2 cellular contexts compared by ENCODE assay signal in genomic region chr15:52794665-52795463, GRCh38.
TF ChIP-seq lines count a peak whose summit lies in the region.

No MANE protein-coding gene starts in this region.

TF ChIP-seq in GM23338, 12 proteins besides CTCF, POLR2A, EP300 and RAD21:
- TF ChIP-seq CREB1 (CRISPR knock-in tag; IDR thresholded peaks at IDR 0.05; ENCODE audit: low read depth) (no peak), EZH2phosphoT487 (IDR thresholded peaks at IDR 0.05; ENCODE audit: unreplicated experiment) (peak; percentile 31), JUNB (IDR thresholded peaks at IDR 0.05; ENCODE audit: unreplicated experiment) (no peak), ZNF331 (CRISPR knock-in tag; IDR thresholded peaks at IDR 0.05; ENCODE audit: low read depth) (no peak), POLR2AphosphoS5 (IDR thresholded peaks at IDR 0.05; ENCODE audit: low read depth) (no peak), STAT1 (IDR thresholded peaks at IDR 0.05; ENCODE audit: unreplicated experiment) (no peak), EZH2 (IDR thresholded peaks at IDR 0.05; ENCODE audit: low read depth, unreplicated experiment) (peak; percentile 97), ZNF114 (CRISPR knock-in tag; IDR thresholded peaks at IDR 0.05) (no peak), NANOG (IDR thresholded peaks at IDR 0.05; ENCODE audit: borderline replicate concordance) (no peak), ZNF462 (CRISPR knock-in tag; IDR thresholded peaks at IDR 0.05) (no peak)
- TF ChIP-seq, protein P1, sequence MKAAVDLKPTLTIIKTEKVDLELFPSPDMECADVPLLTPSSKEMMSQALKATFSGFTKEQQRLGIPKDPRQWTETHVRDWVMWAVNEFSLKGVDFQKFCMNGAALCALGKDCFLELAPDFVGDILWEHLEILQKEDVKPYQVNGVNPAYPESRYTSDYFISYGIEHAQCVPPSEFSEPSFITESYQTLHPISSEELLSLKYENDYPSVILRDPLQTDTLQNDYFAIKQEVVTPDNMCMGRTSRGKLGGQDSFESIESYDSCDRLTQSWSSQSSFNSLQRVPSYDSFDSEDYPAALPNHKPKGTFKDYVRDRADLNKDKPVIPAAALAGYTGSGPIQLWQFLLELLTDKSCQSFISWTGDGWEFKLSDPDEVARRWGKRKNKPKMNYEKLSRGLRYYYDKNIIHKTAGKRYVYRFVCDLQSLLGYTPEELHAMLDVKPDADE (IDR thresholded peaks at IDR 0.05), result 0 out of 2 replicates have a peak, but pooled peaks have one; percentile 22
- TF ChIP-seq, protein P2, sequence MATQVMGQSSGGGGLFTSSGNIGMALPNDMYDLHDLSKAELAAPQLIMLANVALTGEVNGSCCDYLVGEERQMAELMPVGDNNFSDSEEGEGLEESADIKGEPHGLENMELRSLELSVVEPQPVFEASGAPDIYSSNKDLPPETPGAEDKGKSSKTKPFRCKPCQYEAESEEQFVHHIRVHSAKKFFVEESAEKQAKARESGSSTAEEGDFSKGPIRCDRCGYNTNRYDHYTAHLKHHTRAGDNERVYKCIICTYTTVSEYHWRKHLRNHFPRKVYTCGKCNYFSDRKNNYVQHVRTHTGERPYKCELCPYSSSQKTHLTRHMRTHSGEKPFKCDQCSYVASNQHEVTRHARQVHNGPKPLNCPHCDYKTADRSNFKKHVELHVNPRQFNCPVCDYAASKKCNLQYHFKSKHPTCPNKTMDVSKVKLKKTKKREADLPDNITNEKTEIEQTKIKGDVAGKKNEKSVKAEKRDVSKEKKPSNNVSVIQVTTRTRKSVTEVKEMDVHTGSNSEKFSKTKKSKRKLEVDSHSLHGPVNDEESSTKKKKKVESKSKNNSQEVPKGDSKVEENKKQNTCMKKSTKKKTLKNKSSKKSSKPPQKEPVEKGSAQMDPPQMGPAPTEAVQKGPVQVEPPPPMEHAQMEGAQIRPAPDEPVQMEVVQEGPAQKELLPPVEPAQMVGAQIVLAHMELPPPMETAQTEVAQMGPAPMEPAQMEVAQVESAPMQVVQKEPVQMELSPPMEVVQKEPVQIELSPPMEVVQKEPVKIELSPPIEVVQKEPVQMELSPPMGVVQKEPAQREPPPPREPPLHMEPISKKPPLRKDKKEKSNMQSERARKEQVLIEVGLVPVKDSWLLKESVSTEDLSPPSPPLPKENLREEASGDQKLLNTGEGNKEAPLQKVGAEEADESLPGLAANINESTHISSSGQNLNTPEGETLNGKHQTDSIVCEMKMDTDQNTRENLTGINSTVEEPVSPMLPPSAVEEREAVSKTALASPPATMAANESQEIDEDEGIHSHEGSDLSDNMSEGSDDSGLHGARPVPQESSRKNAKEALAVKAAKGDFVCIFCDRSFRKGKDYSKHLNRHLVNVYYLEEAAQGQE (IDR thresholded peaks at IDR 0.05; ENCODE audit: unreplicated experiment), result no peak

TF ChIP-seq in H1, 55 proteins besides CTCF, POLR2A, EP300 and RAD21:
- TF ChIP-seq SIRT6 (IDR thresholded peaks at IDR 0.05; ENCODE audit: low read length) (no peak), SP1 (IDR thresholded peaks at IDR 0.05; ENCODE audit: low read depth, low read length) (no peak), TEAD4 (IDR thresholded peaks at IDR 0.05; ENCODE audit: low read depth, low read length) (0 out of 2 replicates have a peak, but pooled peaks have one; percentile 8), CHD1 (IDR thresholded peaks at IDR 0.05; ENCODE audit: low read depth, low read length) (no peak), CHD7 (IDR thresholded peaks at IDR 0.05; ENCODE audit: insufficient replicate concordance, low read length) (peak; percentile 20), CBX8 (IDR thresholded peaks at IDR 0.05; ENCODE audit: borderline replicate concordance, low read depth, low read length) (peak; percentile 86; the same call in 1 of the 2 replicates), SUZ12 (IDR thresholded peaks at IDR 0.05; ENCODE audit: low read length) (peak; percentile 91), SP2 (IDR thresholded peaks at IDR 0.05; ENCODE audit: low read length) (no peak), EZH2 (IDR thresholded peaks at IDR 0.05; ENCODE audit: low read depth, low read length, severe bottlenecking) (peak; percentile 86)
TF ChIP-seq in H1: peak in this region for 5.
